25 cellular contexts compared by ENCODE assay signal in genomic region chr2:163370169-163370886, GRCh38.
A peak's percentile ranks its signal among the peaks of the same experiment; 100 is the strongest.
DNase-seq lines count a peak whose midpoint lies in the region; ATAC-seq and TF ChIP-seq lines count a peak whose summit lies in the region.
"Had no signal": no experiment of that assay in that cellular context is flagged by ENCODE, and none has a peak within 500 bp of the region (broad histone marks: within the 10 kb centered on the region; RNA-seq: fewer than 3 reads in every experiment).

No MANE protein-coding gene starts in this region.

- no peak for ATAC-seq in left cardiac atrium
- no peak for ATAC-seq in upper lobe of right lung
- ATAC-seq: GM23338, K562, left colon had no signal

- H3K4me3 ChIP-seq in epithelial cell of esophagus (ENCODE audit: low read length) (no peak overlapping the region), upper lobe of right lung (no peak overlapping the region)
- H3K4me3 ChIP-seq: dorsolateral prefrontal cortex, GM23338, K562, skin epidermis had no signal

- POLR2A ChIA-PET in RWPE1 (lab: Yijun Ruan, JAX; ENCODE audit: low non-redundant PET), result no interaction called here

- no peaks in the 10 kb centered on the region for H3K27me3 ChIP-seq in upper lobe of right lung

- CTCF ChIA-PET in RWPE1 (lab: Yijun Ruan, JAX), result interaction anchor here (0.6 to 0.9 kb wide), 2 partner anchors 24 to 1978 kb away, joined by 3 to 4 read pairs; no protein-coding TSS in a partner anchor

- no peak overlapping the region for H3K27ac ChIP-seq in RWPE1
- H3K27ac ChIP-seq in upper lobe of right lung, result no peak overlapping the region
- H3K27ac ChIP-seq: dorsolateral prefrontal cortex, parathyroid adenoma, skin epidermis had no signal

- no peaks in the 10 kb centered on the region for H3K4me1 ChIP-seq in upper lobe of right lung
- H3K4me1 ChIP-seq: parathyroid adenoma had no signal

- intact Hi-C loops in left cardiac atrium (cut with DNase I), result no loop called here
- intact Hi-C loops in upper lobe of right lung (cut with DNase I), result no loop called here

- TF ChIP-seq CTCF in RWPE1 (conservative IDR thresholded peaks at IDR 0.05; ENCODE audit: low read depth), result no peak
- TF ChIP-seq CTCF in epithelial cell of esophagus (IDR thresholded peaks at IDR 0.05; ENCODE audit: insufficient read depth, low read depth, low read length, missing control alignments), result no peak
- no peak for TF ChIP-seq CTCF in upper lobe of right lung (IDR thresholded peaks at IDR 0.05)

- DNase-seq in NCI-H2227 (lab: John Stamatoyannopoulos, UW; ENCODE audit: unreplicated experiment) (peak; percentile 9), NCI-H2227 treated with DMSO at 0.1 percent for 48 hours (lab: John Stamatoyannopoulos, UW) (no peak), RWPE1 (ENCODE audit: low spot score) (peak; percentile 5), epithelial cell of esophagus (ENCODE audit: low read depth) (peak; percentile 39), medulla oblongata (ENCODE audit: extremely low spot score) (no peak), midbrain (lab: John Stamatoyannopoulos, UW) (no peak), left cardiac atrium (no peak), upper lobe of right lung (no peak)
- DNase-seq: activated CD4-positive, alpha-beta memory T cell treated with anti-CD3 and anti-CD28 coated beads, Interleukin-2, amount 10 ng/mL, durations not matched to agents 7 days and 5 days; activated CD4-positive, alpha-beta T cell treated with anti-CD3 and anti-CD28 coated beads for 1 hour; activated CD8-positive, alpha-beta memory T cell treated with anti-CD3 and anti-CD28 coated beads, Interleukin-2, amount 50 U/mL, for 48 hours; activated naive CD4-positive, alpha-beta T cell treated with anti-CD3 and anti-CD28 coated beads for 36 hours; dorsolateral prefrontal cortex; hippocampal formation; left colon; MM.1S; NCI-H1417 treated with DMSO at 0.1 percent for 48 hours; NCI-H2081; NCI-H774; Right ventricle myocardium superior; stimulated activated naive CD4-positive, alpha-beta T cell had no signal

- no peaks in the 10 kb centered on the region for H3K36me3 ChIP-seq in upper lobe of right lung

- no peaks in the 10 kb centered on the region for H3K9me3 ChIP-seq in upper lobe of right lung

Comparison
In these comparisons a context has a peak if more than half of its experiments do, and no peak if none do; other contexts are left out.
1. DNase-seq: peak in NCI-H2227 (single experiment), RWPE1 (single experiment) and epithelial cell of esophagus (single experiment); none in NCI-H2227 treated with DMSO at 0.1 percent for 48 hours (single experiment), medulla oblongata (single experiment), midbrain (single experiment), left cardiac atrium (single experiment) and upper lobe of right lung (single experiment).